In the genomic region with DNA sequence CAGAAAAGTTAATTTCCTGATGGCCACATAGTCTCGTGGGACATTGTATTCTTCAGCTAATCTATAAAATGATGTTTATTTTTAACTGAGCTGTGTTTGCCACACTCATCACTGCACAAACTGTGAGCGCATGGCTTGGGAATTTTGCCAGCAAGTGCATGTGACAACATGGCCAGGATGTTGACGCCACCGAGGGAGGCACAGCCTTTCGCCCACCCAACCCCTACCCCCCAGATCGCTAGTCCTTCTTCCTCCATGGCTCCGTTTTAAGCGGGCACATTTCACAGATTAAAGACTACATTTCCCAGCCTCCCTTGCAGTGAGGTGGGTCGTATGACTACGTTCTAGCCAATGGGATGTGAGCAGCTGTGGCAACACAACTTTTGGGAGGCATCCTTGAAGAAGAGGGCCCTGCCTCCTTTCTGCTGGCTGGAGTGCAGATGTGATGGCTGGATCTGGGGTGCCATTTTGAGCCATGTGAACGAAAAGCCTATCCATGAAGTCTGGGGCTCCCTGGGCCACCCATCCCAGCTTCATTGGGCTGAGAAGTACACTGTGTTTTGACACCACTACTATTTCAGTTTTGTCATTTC, we compare ENCODE assay signal across 1 cellular context.
TF ChIP-seq lines count a peak whose summit lies in the region.

No MANE protein-coding gene starts in this region.

TF ChIP-seq in K562, 482 proteins besides CTCF, POLR2A, EP300 and RAD21 (continues in another document):
- TF ChIP-seq, protein P1, sequence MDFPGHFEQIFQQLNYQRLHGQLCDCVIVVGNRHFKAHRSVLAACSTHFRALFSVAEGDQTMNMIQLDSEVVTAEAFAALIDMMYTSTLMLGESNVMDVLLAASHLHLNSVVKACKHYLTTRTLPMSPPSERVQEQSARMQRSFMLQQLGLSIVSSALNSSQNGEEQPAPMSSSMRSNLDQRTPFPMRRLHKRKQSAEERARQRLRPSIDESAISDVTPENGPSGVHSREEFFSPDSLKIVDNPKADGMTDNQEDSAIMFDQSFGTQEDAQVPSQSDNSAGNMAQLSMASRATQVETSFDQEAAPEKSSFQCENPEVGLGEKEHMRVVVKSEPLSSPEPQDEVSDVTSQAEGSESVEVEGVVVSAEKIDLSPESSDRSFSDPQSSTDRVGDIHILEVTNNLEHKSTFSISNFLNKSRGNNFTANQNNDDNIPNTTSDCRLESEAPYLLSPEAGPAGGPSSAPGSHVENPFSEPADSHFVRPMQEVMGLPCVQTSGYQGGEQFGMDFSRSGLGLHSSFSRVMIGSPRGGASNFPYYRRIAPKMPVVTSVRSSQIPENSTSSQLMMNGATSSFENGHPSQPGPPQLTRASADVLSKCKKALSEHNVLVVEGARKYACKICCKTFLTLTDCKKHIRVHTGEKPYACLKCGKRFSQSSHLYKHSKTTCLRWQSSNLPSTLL (IDR thresholded peaks at IDR 0.05), result no peak
- TF ChIP-seq TRIM28 (IDR thresholded peaks at IDR 0.05), result peak; percentile 74; the same call in 1 of the 2 replicates
- TF ChIP-seq SREBF2 (CRISPR knock-in tag; IDR thresholded peaks at IDR 0.05), result no peak
- TF ChIP-seq MTA2 (IDR thresholded peaks at IDR 0.05; ENCODE audit: low read depth), result no peak
- no peak for TF ChIP-seq ILK (tag; IDR thresholded peaks at IDR 0.05; ENCODE audit: borderline replicate concordance, low read depth)
- peak; percentile 92 for TF ChIP-seq PTBP1 (IDR thresholded peaks at IDR 0.05; ENCODE audit: low read depth, low read length)
- no peak for TF ChIP-seq FOS (IDR thresholded peaks at IDR 0.05; ENCODE audit: extremely low read depth, insufficient read length)
- TF ChIP-seq JUND (IDR thresholded peaks at IDR 0.05; ENCODE audit: borderline replicate concordance, low read depth, low read length), result 0 out of 2 replicates have a peak, but pooled peaks have one; percentile 18
- no peak for TF ChIP-seq JUND (tag; IDR thresholded peaks at IDR 0.05; ENCODE audit: borderline replicate concordance, low read depth, low read length)
- peak; percentile 100 for TF ChIP-seq HLTF (IDR thresholded peaks at IDR 0.05)
- TF ChIP-seq, protein P2, sequence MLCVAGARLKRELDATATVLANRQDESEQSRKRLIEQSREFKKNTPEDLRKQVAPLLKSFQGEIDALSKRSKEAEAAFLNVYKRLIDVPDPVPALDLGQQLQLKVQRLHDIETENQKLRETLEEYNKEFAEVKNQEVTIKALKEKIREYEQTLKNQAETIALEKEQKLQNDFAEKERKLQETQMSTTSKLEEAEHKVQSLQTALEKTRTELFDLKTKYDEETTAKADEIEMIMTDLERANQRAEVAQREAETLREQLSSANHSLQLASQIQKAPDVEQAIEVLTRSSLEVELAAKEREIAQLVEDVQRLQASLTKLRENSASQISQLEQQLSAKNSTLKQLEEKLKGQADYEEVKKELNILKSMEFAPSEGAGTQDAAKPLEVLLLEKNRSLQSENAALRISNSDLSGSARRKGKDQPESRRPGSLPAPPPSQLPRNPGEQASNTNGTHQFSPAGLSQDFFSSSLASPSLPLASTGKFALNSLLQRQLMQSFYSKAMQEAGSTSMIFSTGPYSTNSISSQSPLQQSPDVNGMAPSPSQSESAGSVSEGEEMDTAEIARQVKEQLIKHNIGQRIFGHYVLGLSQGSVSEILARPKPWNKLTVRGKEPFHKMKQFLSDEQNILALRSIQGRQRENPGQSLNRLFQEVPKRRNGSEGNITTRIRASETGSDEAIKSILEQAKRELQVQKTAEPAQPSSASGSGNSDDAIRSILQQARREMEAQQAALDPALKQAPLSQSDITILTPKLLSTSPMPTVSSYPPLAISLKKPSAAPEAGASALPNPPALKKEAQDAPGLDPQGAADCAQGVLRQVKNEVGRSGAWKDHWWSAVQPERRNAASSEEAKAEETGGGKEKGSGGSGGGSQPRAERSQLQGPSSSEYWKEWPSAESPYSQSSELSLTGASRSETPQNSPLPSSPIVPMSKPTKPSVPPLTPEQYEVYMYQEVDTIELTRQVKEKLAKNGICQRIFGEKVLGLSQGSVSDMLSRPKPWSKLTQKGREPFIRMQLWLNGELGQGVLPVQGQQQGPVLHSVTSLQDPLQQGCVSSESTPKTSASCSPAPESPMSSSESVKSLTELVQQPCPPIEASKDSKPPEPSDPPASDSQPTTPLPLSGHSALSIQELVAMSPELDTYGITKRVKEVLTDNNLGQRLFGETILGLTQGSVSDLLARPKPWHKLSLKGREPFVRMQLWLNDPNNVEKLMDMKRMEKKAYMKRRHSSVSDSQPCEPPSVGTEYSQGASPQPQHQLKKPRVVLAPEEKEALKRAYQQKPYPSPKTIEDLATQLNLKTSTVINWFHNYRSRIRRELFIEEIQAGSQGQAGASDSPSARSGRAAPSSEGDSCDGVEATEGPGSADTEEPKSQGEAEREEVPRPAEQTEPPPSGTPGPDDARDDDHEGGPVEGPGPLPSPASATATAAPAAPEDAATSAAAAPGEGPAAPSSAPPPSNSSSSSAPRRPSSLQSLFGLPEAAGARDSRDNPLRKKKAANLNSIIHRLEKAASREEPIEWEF (CRISPR knock-in tag; IDR thresholded peaks at IDR 0.05), result no peak
- peak; percentile 56; the same call in 1 of the 2 replicates for TF ChIP-seq CREM (IDR thresholded peaks at IDR 0.05; ENCODE audit: low read depth)
- peak; percentile 27 for TF ChIP-seq ZFP36 (IDR thresholded peaks at IDR 0.05; ENCODE audit: low read depth, low read length, partially characterized antibody)
- TF ChIP-seq ZNF699 (CRISPR knock-in tag; IDR thresholded peaks at IDR 0.05; ENCODE audit: insufficient replicate concordance), result no peak
- peak; percentile 72 to 79 for TF ChIP-seq SIX5 (IDR thresholded peaks at IDR 0.05; ENCODE audit: borderline replicate concordance in 1 of 2, insufficient read depth in 1 of 2, low read depth in 1 of 2, low read length in 2 of 2)
- peak; percentile 88 for TF ChIP-seq ZNF143 (CRISPR knock-in tag; IDR thresholded peaks at IDR 0.05)
- TF ChIP-seq ADNP (tag; IDR thresholded peaks at IDR 0.05), result no peak
- no peak for TF ChIP-seq BMI1 (IDR thresholded peaks at IDR 0.05; ENCODE audit: low read length)
- no peak for TF ChIP-seq HEY1 (CRISPR knock-in tag; IDR thresholded peaks at IDR 0.05; ENCODE audit: borderline replicate concordance)
- TF ChIP-seq NR2C1 (IDR thresholded peaks at IDR 0.05), result no peak
- TF ChIP-seq NR2C1 (tag; IDR thresholded peaks at IDR 0.05), result peak; percentile 26; the same call in 1 of the 2 replicates
- TF ChIP-seq, protein P3, sequence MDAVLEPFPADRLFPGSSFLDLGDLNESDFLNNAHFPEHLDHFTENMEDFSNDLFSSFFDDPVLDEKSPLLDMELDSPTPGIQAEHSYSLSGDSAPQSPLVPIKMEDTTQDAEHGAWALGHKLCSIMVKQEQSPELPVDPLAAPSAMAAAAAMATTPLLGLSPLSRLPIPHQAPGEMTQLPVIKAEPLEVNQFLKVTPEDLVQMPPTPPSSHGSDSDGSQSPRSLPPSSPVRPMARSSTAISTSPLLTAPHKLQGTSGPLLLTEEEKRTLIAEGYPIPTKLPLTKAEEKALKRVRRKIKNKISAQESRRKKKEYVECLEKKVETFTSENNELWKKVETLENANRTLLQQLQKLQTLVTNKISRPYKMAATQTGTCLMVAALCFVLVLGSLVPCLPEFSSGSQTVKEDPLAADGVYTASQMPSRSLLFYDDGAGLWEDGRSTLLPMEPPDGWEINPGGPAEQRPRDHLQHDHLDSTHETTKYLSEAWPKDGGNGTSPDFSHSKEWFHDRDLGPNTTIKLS (IDR thresholded peaks at IDR 0.05; ENCODE audit: borderline replicate concordance, low read depth), result peak; percentile 35; the same call in 1 of the 2 replicates
- peak; percentile 92 for TF ChIP-seq SREBF1 (IDR thresholded peaks at IDR 0.05; ENCODE audit: borderline replicate concordance, low read depth, low read length)
- no peak for TF ChIP-seq POLR2AphosphoS5 (IDR thresholded peaks at IDR 0.05; ENCODE audit: control insufficient read depth, insufficient read depth, low read depth, low read length)
- TF ChIP-seq ZNF347 (CRISPR knock-in tag; IDR thresholded peaks at IDR 0.05; ENCODE audit: low read depth), result no peak
- TF ChIP-seq ZKSCAN1 (IDR thresholded peaks at IDR 0.05; ENCODE audit: low read depth, low read length), result no peak
- TF ChIP-seq NFIC (IDR thresholded peaks at IDR 0.05), result peak; percentile 51; the same call in 1 of the 2 replicates
- no peak for TF ChIP-seq SMAD1 (IDR thresholded peaks at IDR 0.05; ENCODE audit: low read depth, low read length, partially characterized antibody)
- peak; percentile 97 for TF ChIP-seq RBM25 (IDR thresholded peaks at IDR 0.05; ENCODE audit: low read depth, low read length, severe bottlenecking)
- no peak for TF ChIP-seq ZC3H8 (IDR thresholded peaks at IDR 0.05)
- TF ChIP-seq HCFC1 (IDR thresholded peaks at IDR 0.05; ENCODE audit: low read depth, low read length), result peak; percentile 85
- peak in 1 of 2 experiments; percentile 55; a peak in 3 of 4 replicates for TF ChIP-seq KDM1A (IDR thresholded peaks at IDR 0.05)
- no peak for TF ChIP-seq HIVEP1 (CRISPR knock-in tag; IDR thresholded peaks at IDR 0.05)
- no peak for TF ChIP-seq HNRNPL (IDR thresholded peaks at IDR 0.05; ENCODE audit: low read depth, low read length)
- TF ChIP-seq ZNF75A (CRISPR knock-in tag; IDR thresholded peaks at IDR 0.05), result no peak
- TF ChIP-seq NCOA1 (IDR thresholded peaks at IDR 0.05; ENCODE audit: low read depth), result no peak
- no peak for TF ChIP-seq GATA2 (CRISPR knock-in tag; IDR thresholded peaks at IDR 0.05)
- no peak for TF ChIP-seq ZFPM2 (CRISPR knock-in tag; IDR thresholded peaks at IDR 0.05)
- TF ChIP-seq, protein P4, sequence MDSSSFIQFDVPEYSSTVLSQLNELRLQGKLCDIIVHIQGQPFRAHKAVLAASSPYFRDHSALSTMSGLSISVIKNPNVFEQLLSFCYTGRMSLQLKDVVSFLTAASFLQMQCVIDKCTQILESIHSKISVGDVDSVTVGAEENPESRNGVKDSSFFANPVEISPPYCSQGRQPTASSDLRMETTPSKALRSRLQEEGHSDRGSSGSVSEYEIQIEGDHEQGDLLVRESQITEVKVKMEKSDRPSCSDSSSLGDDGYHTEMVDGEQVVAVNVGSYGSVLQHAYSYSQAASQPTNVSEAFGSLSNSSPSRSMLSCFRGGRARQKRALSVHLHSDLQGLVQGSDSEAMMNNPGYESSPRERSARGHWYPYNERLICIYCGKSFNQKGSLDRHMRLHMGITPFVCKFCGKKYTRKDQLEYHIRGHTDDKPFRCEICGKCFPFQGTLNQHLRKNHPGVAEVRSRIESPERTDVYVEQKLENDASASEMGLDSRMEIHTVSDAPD (CRISPR knock-in tag; IDR thresholded peaks at IDR 0.05), result no peak
- TF ChIP-seq, protein P5, sequence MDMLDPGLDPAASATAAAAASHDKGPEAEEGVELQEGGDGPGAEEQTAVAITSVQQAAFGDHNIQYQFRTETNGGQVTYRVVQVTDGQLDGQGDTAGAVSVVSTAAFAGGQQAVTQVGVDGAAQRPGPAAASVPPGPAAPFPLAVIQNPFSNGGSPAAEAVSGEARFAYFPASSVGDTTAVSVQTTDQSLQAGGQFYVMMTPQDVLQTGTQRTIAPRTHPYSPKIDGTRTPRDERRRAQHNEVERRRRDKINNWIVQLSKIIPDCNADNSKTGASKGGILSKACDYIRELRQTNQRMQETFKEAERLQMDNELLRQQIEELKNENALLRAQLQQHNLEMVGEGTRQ (CRISPR knock-in tag; IDR thresholded peaks at IDR 0.05), result peak; percentile 82
- 0 out of 2 replicates have a peak, but pooled peaks have one; percentile 49 for TF ChIP-seq SP1 (CRISPR knock-in tag; IDR thresholded peaks at IDR 0.05)
- TF ChIP-seq, protein P6, sequence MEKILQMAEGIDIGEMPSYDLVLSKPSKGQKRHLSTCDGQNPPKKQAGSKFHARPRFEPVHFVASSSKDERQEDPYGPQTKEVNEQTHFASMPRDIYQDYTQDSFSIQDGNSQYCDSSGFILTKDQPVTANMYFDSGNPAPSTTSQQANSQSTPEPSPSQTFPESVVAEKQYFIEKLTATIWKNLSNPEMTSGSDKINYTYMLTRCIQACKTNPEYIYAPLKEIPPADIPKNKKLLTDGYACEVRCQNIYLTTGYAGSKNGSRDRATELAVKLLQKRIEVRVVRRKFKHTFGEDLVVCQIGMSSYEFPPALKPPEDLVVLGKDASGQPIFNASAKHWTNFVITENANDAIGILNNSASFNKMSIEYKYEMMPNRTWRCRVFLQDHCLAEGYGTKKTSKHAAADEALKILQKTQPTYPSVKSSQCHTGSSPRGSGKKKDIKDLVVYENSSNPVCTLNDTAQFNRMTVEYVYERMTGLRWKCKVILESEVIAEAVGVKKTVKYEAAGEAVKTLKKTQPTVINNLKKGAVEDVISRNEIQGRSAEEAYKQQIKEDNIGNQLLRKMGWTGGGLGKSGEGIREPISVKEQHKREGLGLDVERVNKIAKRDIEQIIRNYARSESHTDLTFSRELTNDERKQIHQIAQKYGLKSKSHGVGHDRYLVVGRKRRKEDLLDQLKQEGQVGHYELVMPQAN (IDR thresholded peaks at IDR 0.05; ENCODE audit: borderline replicate concordance), result no peak
- TF ChIP-seq, protein P7, sequence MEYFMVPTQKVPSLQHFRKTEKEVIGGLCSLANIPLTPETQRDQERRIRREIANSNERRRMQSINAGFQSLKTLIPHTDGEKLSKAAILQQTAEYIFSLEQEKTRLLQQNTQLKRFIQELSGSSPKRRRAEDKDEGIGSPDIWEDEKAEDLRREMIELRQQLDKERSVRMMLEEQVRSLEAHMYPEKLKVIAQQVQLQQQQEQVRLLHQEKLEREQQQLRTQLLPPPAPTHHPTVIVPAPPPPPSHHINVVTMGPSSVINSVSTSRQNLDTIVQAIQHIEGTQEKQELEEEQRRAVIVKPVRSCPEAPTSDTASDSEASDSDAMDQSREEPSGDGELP (CRISPR knock-in tag; IDR thresholded peaks at IDR 0.05; ENCODE audit: borderline replicate concordance), result peak; percentile 67; the same call in 1 of the 2 replicates
- peak; percentile 58; the same call in 1 of the 2 replicates for TF ChIP-seq RAD51 (IDR thresholded peaks at IDR 0.05; ENCODE audit: borderline replicate concordance, low read depth)
- TF ChIP-seq NFYB (IDR thresholded peaks at IDR 0.05; ENCODE audit: extremely low read depth, insufficient read length), result peak; percentile 43
- TF ChIP-seq KHSRP (IDR thresholded peaks at IDR 0.05), result no peak
- TF ChIP-seq YY1 (IDR thresholded peaks at IDR 0.05; ENCODE audit: borderline replicate concordance in 1 of 3, control insufficient read depth in 1 of 3, extremely low read depth in 1 of 3, insufficient read depth in 3 of 3, insufficient read length in 1 of 3, insufficient replicate concordance in 2 of 3, low read depth in 1 of 3, low read length in 2 of 3), result peak in 1 of 3 experiments; percentile 6
- peak; percentile 66 for TF ChIP-seq BCOR (IDR thresholded peaks at IDR 0.05)
- peak; percentile 66 for TF ChIP-seq HDAC2 (IDR thresholded peaks at IDR 0.05)
- TF ChIP-seq LCOR (CRISPR knock-in tag; IDR thresholded peaks at IDR 0.05), result peak; percentile 74
- TF ChIP-seq U2AF1 (optimal IDR thresholded peaks at IDR 0.05; ENCODE audit: low read depth, low read length), result no peak
- no peak for TF ChIP-seq EHMT2 (IDR thresholded peaks at IDR 0.05)
- no peak for TF ChIP-seq XRCC5 (IDR thresholded peaks at IDR 0.05; ENCODE audit: low read depth, low read length)
- TF ChIP-seq, protein P8, sequence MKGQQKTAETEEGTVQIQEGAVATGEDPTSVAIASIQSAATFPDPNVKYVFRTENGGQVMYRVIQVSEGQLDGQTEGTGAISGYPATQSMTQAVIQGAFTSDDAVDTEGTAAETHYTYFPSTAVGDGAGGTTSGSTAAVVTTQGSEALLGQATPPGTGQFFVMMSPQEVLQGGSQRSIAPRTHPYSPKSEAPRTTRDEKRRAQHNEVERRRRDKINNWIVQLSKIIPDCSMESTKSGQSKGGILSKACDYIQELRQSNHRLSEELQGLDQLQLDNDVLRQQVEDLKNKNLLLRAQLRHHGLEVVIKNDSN (CRISPR knock-in tag; IDR thresholded peaks at IDR 0.05), result peak; percentile 85
- 0 out of 2 replicates have a peak, but pooled peaks have one; percentile 33 for TF ChIP-seq CBX5 (IDR thresholded peaks at IDR 0.05; ENCODE audit: borderline replicate concordance, low read depth)
- TF ChIP-seq NELFE (IDR thresholded peaks at IDR 0.05; ENCODE audit: insufficient read depth, insufficient read length), result no peak
